10 cellular contexts compared by ENCODE assay signal in the genomic region with DNA sequence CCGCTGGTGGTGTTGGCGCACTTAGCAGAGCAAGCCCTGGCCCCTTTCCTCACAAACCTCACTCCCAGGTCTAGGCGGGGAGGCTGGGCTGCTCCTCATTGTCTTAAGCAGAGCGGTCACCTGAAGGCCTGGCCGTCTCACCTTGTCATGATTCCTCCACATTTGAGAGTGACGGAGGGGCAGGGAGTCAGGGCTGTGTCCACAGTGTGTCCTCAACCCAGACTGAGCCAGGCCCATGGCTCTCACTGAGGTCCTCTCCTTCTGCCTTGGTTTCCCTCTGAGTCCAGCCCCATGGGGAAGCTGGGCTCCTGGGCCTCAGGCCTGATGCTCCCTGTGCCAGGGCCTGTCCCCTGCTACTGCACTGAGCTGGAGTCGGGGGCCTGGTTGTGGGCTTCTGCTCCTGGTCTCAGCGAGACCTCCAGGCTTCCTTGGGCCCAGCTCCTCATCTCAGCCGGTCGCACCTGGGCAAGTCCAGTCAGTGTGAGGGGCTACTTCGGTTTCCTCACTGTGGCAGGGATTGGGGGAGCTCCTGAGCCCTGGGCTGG. TPM values are rescaled to one million over a fixed set of nuclear protein-coding genes. Genes with fewer than 3 reads are reported as not detected.
DNase-seq lines count a peak whose midpoint lies in the region; ATAC-seq and TF ChIP-seq lines count a peak whose summit lies in the region.
"Had no signal": no experiment of that assay in that cellular context is flagged by ENCODE, and none has a peak within 500 bp of the region (broad histone marks: within the 10 kb centered on the region; RNA-seq: fewer than 3 reads in every experiment).

No MANE protein-coding gene starts in this region.

- peak overlapping the region; percentile 58 for H3K4me3 ChIP-seq in PC-3 (ENCODE audit: low read length)
- H3K4me3 ChIP-seq in colonic mucosa = no peak overlapping the region
- H3K4me3 ChIP-seq in thyroid gland (replicated peaks in 1 of 3) = no peak overlapping the region

- CTCF ChIA-PET in PC-3 (lab: Charles Lee) = interaction anchor here (0.5 to 2.1 kb wide), 13 partner anchors 8 to 831 kb away, joined by 3 to 13 read pairs (median 4); a partner anchor contains a TSS

- no peaks in the 10 kb centered on the region for H3K27me3 Mint-ChIP-seq in mesothelial cell of epicardium (ENCODE audit: low read depth)

- POLR2A ChIA-PET in PC-3 (lab: Charles Lee; ENCODE audit: unreplicated experiment) = interaction anchor here (0.5 to 2.8 kb wide), 21 partner anchors 45 to 1303 kb away, joined by 3 to 39 read pairs (median 6); a partner anchor contains a TSS

- H3K9ac ChIP-seq in PC-3 (ENCODE audit: low read length) (peak overlapping the region; percentile 98), colonic mucosa (ENCODE audit: low read depth in 2 of 2, low read length in 2 of 2) (peak overlapping the region; percentile 76 to 99)

- H3K9me3 Mint-ChIP-seq in mesothelial cell of epicardium = no peaks in the 10 kb centered on the region

- TF ChIP-seq POLR2A in thyroid gland (IDR thresholded peaks at IDR 0.05) = no peak

- no peak overlapping the region for H2AFZ ChIP-seq in PC-3 (ENCODE audit: low read length)

- H3K4me1 ChIP-seq in PC-3 (ENCODE audit: insufficient read depth, low read length) (peaks cover 74% of the 10 kb centered on the region), colonic mucosa (peaks cover 21% of the 10 kb centered on the region), thyroid gland (peaks cover 39 to 76% of the 10 kb centered on the region in 2 donors)

- H3K27ac ChIP-seq in PC-3 (ENCODE audit: low read length) (peak overlapping the region; percentile 100), colonic mucosa (peak overlapping the region; percentile 97), thyroid gland (peak overlapping the region; percentile 97 to 100 (median 98))
- H3K27ac ChIP-seq: VCaP had no signal

- no peaks in the 10 kb centered on the region for H4K20me1 ChIP-seq in PC-3 (ENCODE audit: low read length)

- H3K79me2 ChIP-seq in PC-3 (ENCODE audit: low read length) = peaks cover 25% of the 10 kb centered on the region

- H3K27me3 ChIP-seq in PC-3 (ENCODE audit: low read length) = no peaks in the 10 kb centered on the region
- no peaks in the 10 kb centered on the region for H3K27me3 ChIP-seq in colonic mucosa
- H3K27me3 ChIP-seq in thyroid gland = no peaks in the 10 kb centered on the region

- DNase-seq in PC-3 = no peak
- DNase-seq in colonic mucosa = peak; percentile 36
- no peak for DNase-seq in mesothelial cell of epicardium (ENCODE audit: low spot score in 2 of 2, unreplicated experiment in 2 of 2)
- peak in 1 of 2 donors; percentile 18 for DNase-seq in thyroid gland
- DNase-seq in MV-4-11 (lab: John Stamatoyannopoulos, UW) = no peak
- DNase-seq in DMS79 (lab: John Stamatoyannopoulos, UW) = no peak
- no peak for DNase-seq in NCI-H748 treated with DMSO at 0.1 percent for 48 hours (lab: John Stamatoyannopoulos, UW)
- DNase-seq: KG1 had no signal

- no peaks in the 10 kb centered on the region for H3K9me2 ChIP-seq in PC-3 (replicated peaks; ENCODE audit: low read length)

- H3K4me1 Mint-ChIP-seq in mesothelial cell of epicardium = peaks cover 43% of the 10 kb centered on the region

- BruUV-seq in PC-3 (replicated peaks; lab: Mats Ljungman, UMichigan) = TSS peak; percentile 86

- intact Hi-C loops in PC-3 (cut with micrococcal nuclease) (loop anchor here (5.0 kb wide), 2 partner anchors 295 to 725 kb away; no protein-coding TSS in a partner anchor), colonic mucosa (cut with DNase I) (no loop called here), thyroid gland (cut with DNase I) (no loop called here)

- H3K27ac Mint-ChIP-seq in mesothelial cell of epicardium = peak overlapping the region; percentile 30

- no peaks in the 10 kb centered on the region for H3K36me3 Mint-ChIP-seq in mesothelial cell of epicardium

- H3F3A ChIP-seq in PC-3 (ENCODE audit: low read length, unreplicated experiment) = peaks cover 5% of the 10 kb centered on the region

- H3K4me2 ChIP-seq in PC-3 (ENCODE audit: low read length) = peak overlapping the region; percentile 82

- H3K9me3 ChIP-seq in PC-3 (ENCODE audit: low read length) (no peaks in the 10 kb centered on the region), colonic mucosa (no peaks in the 10 kb centered on the region), thyroid gland (no peaks in the 10 kb centered on the region)

- no peak for TF ChIP-seq CTCF in PC-3 (conservative IDR thresholded peaks at IDR 0.05; ENCODE audit: low read depth, low read length)
- TF ChIP-seq CTCF in colonic mucosa (IDR thresholded peaks at IDR 0.05) = no peak
- no peak for TF ChIP-seq CTCF in mesothelial cell of epicardium (IDR thresholded peaks at IDR 0.05; ENCODE audit: unreplicated experiment)
- no peak for TF ChIP-seq CTCF in thyroid gland (IDR thresholded peaks at IDR 0.05)

- no peaks in the 10 kb centered on the region for H3K36me3 ChIP-seq in PC-3 (ENCODE audit: low read depth, low read length)
- H3K36me3 ChIP-seq in colonic mucosa = no peaks in the 10 kb centered on the region
- no peaks in the 10 kb centered on the region for H3K36me3 ChIP-seq in thyroid gland

- ATAC-seq in PC-3 = no peak
- ATAC-seq in GM19328 (IDR thresholded peaks at IDR 0.05; ENCODE audit: unreplicated experiment) = no peak

- WGBS in thyroid gland, 2 donors = 83 to 93% methylated on average over 7 of the region's 11 CpGs

- H3K4me3 Mint-ChIP-seq in mesothelial cell of epicardium = no peak overlapping the region

RNA-seq across cellular contexts. Expression of a gene that starts 44.9 kb away (rescaled TPM):
- total RNA-seq in PC-3 (2014; rRNA removed) (19.8 and 30.1 TPM in 2 replicates), colonic mucosa (1 to 10 TPM in 1 of 2 donors, under 1 TPM in 1; 0.66 to 4.9 TPM), mesothelial cell of epicardium (2.7 to 3.0 TPM (median 3.0 TPM) in 3 replicates), thyroid gland (1 to 10 TPM in 1 of 4 donors, under 1 TPM in 1, not detected in 2; 0.34 to 1.6 TPM)
